In genomic region chr1:154936416-154937050, GRCh38 we compare ENCODE assay signal across 7 cellular contexts.
DNase-seq lines count a peak whose midpoint lies in the region; ATAC-seq and TF ChIP-seq lines count a peak whose summit lies in the region.

PMVK (minus strand) TSS chr1:154936719; CDS start chr1:154936685, 34 bp downstream.

- peak; percentile 84 for TF ChIP-seq POLR2A in GM18505 (IDR thresholded peaks at IDR 0.05; ENCODE audit: borderline replicate concordance, extremely low read depth, insufficient read depth, insufficient read length)

- peak; percentile 38 for TF ChIP-seq CTCF in retinal pigment epithelial cell (conservative IDR thresholded peaks at IDR 0.05; ENCODE audit: low read depth, low read length)

- ATAC-seq in GM18505 (IDR thresholded peaks at IDR 0.05; ENCODE audit: unreplicated experiment) (peak; percentile 72), HG02973 (IDR thresholded peaks at IDR 0.05; ENCODE audit: unreplicated experiment) (peak; percentile 56)

- DNase-seq in NCI-H2029 (lab: John Stamatoyannopoulos, UW) (peak; percentile 96), T-helper 22 cell (ENCODE audit: low read depth) (peak; percentile 94), astrocyte of the hippocampus (ENCODE audit: low read depth, low spot score) (peak; percentile 97), hippocampal formation (lab: John Stamatoyannopoulos, UW) (peak; percentile 91 to 95), retinal pigment epithelial cell (ENCODE audit: low read depth) (peak; percentile 84)

- H3K4me3 ChIP-seq in retinal pigment epithelial cell (ENCODE audit: low read length), result peak within 1 kb of the TSS; percentile 64

Comparison
In these comparisons a context has a peak if more than half of its experiments do, and no peak if none do; other contexts are left out.
1. Peak in every context shown above with its lines: DNase-seq, ATAC-seq and H3K4me3 ChIP-seq.